In the genomic region with DNA sequence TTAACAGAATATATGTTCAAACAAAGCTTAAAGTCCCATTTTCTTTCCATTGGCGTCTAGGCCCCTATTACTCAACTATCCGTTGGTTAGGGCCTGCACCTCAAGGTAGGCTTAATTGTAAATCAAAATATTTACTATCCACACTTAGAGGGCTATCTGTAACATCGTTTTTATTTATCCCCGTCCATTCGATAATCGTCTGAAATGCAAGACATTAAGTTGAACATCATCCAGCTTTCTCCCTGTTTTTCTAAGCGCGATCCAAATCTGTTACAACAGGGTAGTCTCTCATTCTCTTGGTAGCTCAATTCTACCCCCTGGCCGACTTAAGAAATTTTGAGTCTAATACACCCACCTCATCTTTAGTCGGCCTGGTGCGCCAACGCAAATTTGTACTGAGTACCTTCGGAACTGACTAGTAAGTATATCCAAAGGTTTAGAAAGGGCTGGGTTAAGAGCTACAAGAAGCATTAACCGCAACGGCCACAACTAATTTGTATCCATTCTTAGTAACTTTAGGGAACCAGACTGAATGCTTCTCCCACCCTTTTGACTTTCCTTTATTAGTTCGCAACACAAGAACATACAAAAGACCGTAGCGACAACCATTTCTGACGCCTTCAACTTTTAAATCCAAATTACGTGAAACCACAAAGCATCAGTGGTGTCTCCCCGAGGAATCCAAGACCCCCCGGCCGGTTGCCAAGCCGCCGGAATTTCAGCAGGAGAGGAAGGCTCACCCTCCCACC, we compare ENCODE assay signal across 8 cellular contexts. TPM values are rescaled to one million over a fixed set of nuclear protein-coding genes. Genes with fewer than 3 reads are reported as not detected.
DNase-seq lines count a peak whose midpoint lies in the region; ATAC-seq, FAIRE-seq and TF ChIP-seq lines count a peak whose summit lies in the region.

No MANE protein-coding gene starts in this region.

- H3K9ac ChIP-seq in SK-N-SH, result peak overlapping the region; percentile 100

- H3K27ac ChIP-seq in SK-N-SH (ENCODE audit: low read depth in 2 of 2, low read length in 1 of 2) (peak overlapping the region; percentile 98), small intestine (ENCODE audit: low read depth in 1 of 2, low read length in 1 of 2) (peak overlapping the region; percentile 79 to 100)

- H3K27me3 Mint-ChIP-seq in brain, result peaks cover 4% of the 10 kb centered on the region

- TF ChIP-seq RAD21 in SK-N-SH (IDR thresholded peaks at IDR 0.05; ENCODE audit: low read length), result no peak

- WGBS in SK-N-SH (ENCODE audit: low lambda C conversion rate), result 5% methylated on average over 25 of the region's 25 CpGs
- 1 to 3% (median 2%) methylated on average over 25 of the region's 25 CpGs for WGBS in small intestine, 3 donors

- H3K9me3 Mint-ChIP-seq in brain, result peaks cover 0 to 6% (median 0%) of the 10 kb centered on the region in 5 experiments

- H3K4me1 ChIP-seq in BE2C (no peaks in the 10 kb centered on the region), SK-N-SH (ENCODE audit: control insufficient read depth in 1 of 2, insufficient read depth in 2 of 2, low read depth in 1 of 2, low read length in 1 of 2) (peaks cover 0 to 2% of the 10 kb centered on the region in 2 experiments; a peak in 1 of 4 replicates), small intestine (ENCODE audit: control insufficient read depth in 2 of 2, insufficient read depth in 1 of 2, low read depth in 1 of 2, low read length in 1 of 2) (peaks cover 0 to 3% of the 10 kb centered on the region in 2 donors)

- peak overlapping the region; percentile 85 to 96 (median 91) for H3K4me3 Mint-ChIP-seq in brain

- no peaks in the 10 kb centered on the region for H3K9me2 ChIP-seq in SK-N-SH

- H2AFZ ChIP-seq in SK-N-SH (ENCODE audit: low read depth), result peak overlapping the region; percentile 26

- no peaks in the 10 kb centered on the region for H3K9me3 ChIP-seq in BE2C
- no peaks in the 10 kb centered on the region for H3K9me3 ChIP-seq in SK-N-SH
- no peaks in the 10 kb centered on the region for H3K9me3 ChIP-seq in iPS-18c (ENCODE audit: control insufficient read depth, insufficient read depth, low read length)
- H3K9me3 ChIP-seq in small intestine (ENCODE audit: control insufficient read depth, low read depth), result no peaks in the 10 kb centered on the region

- peaks cover 12% of the 10 kb centered on the region for H3K36me3 Mint-ChIP-seq in brain

- no peak for ATAC-seq in HG03571 (IDR thresholded peaks at IDR 0.05; ENCODE audit: unreplicated experiment)

- no peaks in the 10 kb centered on the region for H4K20me1 ChIP-seq in SK-N-SH (ENCODE audit: insufficient read depth)

- FAIRE-seq in small intestine (lab: Jason Lieb, UNC), result no peak

- H3K36me3 ChIP-seq in BE2C (no peaks in the 10 kb centered on the region), SK-N-SH (replicated peaks in 1 of 2; ENCODE audit: control insufficient read depth in 1 of 2, insufficient read depth in 2 of 2, low read length in 1 of 2) (no peaks in the 10 kb centered on the region), small intestine (ENCODE audit: control insufficient read depth in 2 of 2, insufficient read depth in 2 of 2, low read length in 2 of 2) (no peaks in the 10 kb centered on the region)

- DNase-seq in BE2C (no peak), HK-2 (ENCODE audit: unreplicated experiment) (peak; percentile 21), SK-N-SH (peak; percentile 29), small intestine (peak; percentile 32), SHP77 (lab: John Stamatoyannopoulos, UW) (no peak)

- TF ChIP-seq CTCF in BE2C (IDR thresholded peaks at IDR 0.05; ENCODE audit: low read depth, low read length) (no peak), SK-N-SH (IDR thresholded peaks at IDR 0.05) (no peak), brain (conservative IDR thresholded peaks at IDR 0.05) (peak in 1 of 2 experiments; percentile 12)

- H3K79me2 ChIP-seq in SK-N-SH (ENCODE audit: insufficient read depth), result peaks cover 58% of the 10 kb centered on the region

- peaks cover 41% of the 10 kb centered on the region for H3K4me1 Mint-ChIP-seq in brain

- no peak for TF ChIP-seq EP300 in SK-N-SH (IDR thresholded peaks at IDR 0.05; ENCODE audit: borderline replicate concordance in 1 of 2, low read depth in 1 of 2, low read length in 1 of 2)

- CTCF ChIA-PET in SK-N-SH (lab: Yijun Ruan, JAX), result interaction anchor here (0.8 to 1.3 kb wide), 3 partner anchors 12 to 294 kb away, joined by 3 to 4 read pairs (median 3); no protein-coding TSS in a partner anchor

- H3K4me2 ChIP-seq in SK-N-SH, result peak overlapping the region; percentile 91

- POLR2A ChIA-PET in SK-N-SH (lab: Yijun Ruan, JAX), result interaction anchor here (0.5 to 4.2 kb wide), 24 partner anchors 10 to 1205 kb away, joined by 3 to 27 read pairs (median 4); a partner anchor contains a TSS

- peaks cover 42% of the 10 kb centered on the region for H3F3A ChIP-seq in SK-N-SH (replicated peaks; ENCODE audit: insufficient read depth)

- peak overlapping the region; percentile 96 for H3K4me3 ChIP-seq in BE2C (ENCODE audit: low read depth, low read length)
- H3K4me3 ChIP-seq in SK-N-SH (ENCODE audit: low read depth in 2 of 2, low read length in 1 of 2), result peak overlapping the region; percentile 84 to 95
- peak overlapping the region; percentile 71 for H3K4me3 ChIP-seq in iPS-18c (ENCODE audit: insufficient read depth, low read depth, low read length)
- peak overlapping the region; percentile 58 to 96 for H3K4me3 ChIP-seq in small intestine (ENCODE audit: low read depth in 1 of 2, low read length in 2 of 2)

- peak overlapping the region; percentile 76 to 100 (median 100) for H3K27ac Mint-ChIP-seq in brain

- no peaks in the 10 kb centered on the region for H3K27me3 ChIP-seq in BE2C
- H3K27me3 ChIP-seq in SK-N-SH (ENCODE audit: insufficient read depth), result no peaks in the 10 kb centered on the region
- H3K27me3 ChIP-seq in small intestine (ENCODE audit: control insufficient read depth in 2 of 2, insufficient read depth in 2 of 2, low read length in 2 of 2), result no peaks in the 10 kb centered on the region

TF ChIP-seq in SK-N-SH, 30 proteins besides CTCF, POLR2A, EP300 and RAD21:
- TF ChIP-seq GATA2 (CRISPR knock-in tag; IDR thresholded peaks at IDR 0.05), result no peak
- TF ChIP-seq TAF1 (IDR thresholded peaks at IDR 0.05; ENCODE audit: borderline replicate concordance, low read depth, low read length), result 0 out of 2 replicates have a peak, but pooled peaks have one; percentile 38
- 0 out of 2 replicates have a peak, but pooled peaks have one; percentile 1 for TF ChIP-seq JUND (IDR thresholded peaks at IDR 0.05)

RNA-seq across cellular contexts. Expression of a gene that starts 1.1 kb away (rescaled TPM):
- 23.2 TPM for polyA plus RNA-seq in BE2C (2012; ENCODE audit: insufficient read depth, insufficient read length, low read depth)
- polyA plus RNA-seq in SK-N-SH (2012; rRNA removed) (11.3 and 17.0 TPM in 2 replicates), brain (ENCODE audit: insufficient read depth, low read depth, low replicate concordance) (11.1 TPM), small intestine (10 to 100 TPM; 16.8 to 18.9 (median 17.2) TPM)
- polyA plus RNA-seq in SK-N-SH (2012; cell fraction: cytosol; rRNA removed), result 10.5 and 11.7 TPM in 2 replicates
- polyA plus RNA-seq in SK-N-SH (2012; cell fraction: nucleus; rRNA removed), result 11.2 and 21.0 TPM in 2 replicates

Comparison
In these comparisons a context has a peak if more than half of its experiments do, and no peak if none do; other contexts are left out.
1. DNase-seq: peak in HK-2 (single experiment), SK-N-SH (single experiment) and small intestine (single experiment); none in BE2C (single experiment) and SHP77 (0 of 2).
2. Peak in every context shown above with its lines, with median percentiles within 50 percentile points of each other: H3K4me3 ChIP-seq.